8 cellular contexts compared by ENCODE assay signal in genomic region chr9:88387035-88387732, GRCh38. TPM values are rescaled to one million over a fixed set of nuclear protein-coding genes. Genes with fewer than 3 reads are reported as not detected.
DNase-seq lines count a peak whose midpoint lies in the region; ATAC-seq and TF ChIP-seq lines count a peak whose summit lies in the region.

No MANE protein-coding gene starts in this region.

- H3K27ac Mint-ChIP-seq in activated CD4-positive, alpha-beta T cell treated with anti-CD3 and anti-CD28 coated beads for 36 hours = peak overlapping the region; percentile 89

- TF ChIP-seq CTCF in body of pancreas (IDR thresholded peaks at IDR 0.05) (no peak), smooth muscle cell (IDR thresholded peaks at IDR 0.05; ENCODE audit: borderline replicate concordance, insufficient read depth, poor library complexity, severe bottlenecking) (no peak)

- H3K4me1 Mint-ChIP-seq in activated CD4-positive, alpha-beta T cell treated with anti-CD3 and anti-CD28 coated beads for 36 hours = peaks cover 32% of the 10 kb centered on the region

- H4K20me1 ChIP-seq in smooth muscle cell (ENCODE audit: low read depth) = peaks cover 25% of the 10 kb centered on the region

- no peaks in the 10 kb centered on the region for H3K9me3 Mint-ChIP-seq in activated CD4-positive, alpha-beta T cell treated with anti-CD3 and anti-CD28 coated beads for 36 hours (ENCODE audit: low read depth)

- 3 to 5% methylated on average over 17 to 19 of the region's 19 CpGs for WGBS in body of pancreas, 2 donors
- WGBS in smooth muscle cell (ENCODE audit: low lambda C conversion rate) = 11% methylated on average over 19 of the region's 19 CpGs

- peaks cover 10% of the 10 kb centered on the region for H3K36me3 Mint-ChIP-seq in activated CD4-positive, alpha-beta T cell treated with anti-CD3 and anti-CD28 coated beads for 36 hours (ENCODE audit: low read depth)

- peak overlapping the region; percentile 82 for H3K4me3 Mint-ChIP-seq in activated CD4-positive, alpha-beta T cell treated with anti-CD3 and anti-CD28 coated beads for 36 hours

- no peaks in the 10 kb centered on the region for H3K27me3 Mint-ChIP-seq in activated CD4-positive, alpha-beta T cell treated with anti-CD3 and anti-CD28 coated beads for 36 hours

- H2AFZ ChIP-seq in smooth muscle cell (ENCODE audit: low read depth) = peak overlapping the region; percentile 95

- peak overlapping the region; percentile 98 for H3K4me2 ChIP-seq in smooth muscle cell

- peaks cover 32% of the 10 kb centered on the region for H3K79me2 ChIP-seq in smooth muscle cell (ENCODE audit: low read depth)

- peak; percentile 24 for ATAC-seq in activated CD4-positive, alpha-beta T cell treated with anti-CD3 and anti-CD28 coated beads for 36 hours
- ATAC-seq in body of pancreas = peak; percentile 19
- ATAC-seq in HG02798 (IDR thresholded peaks at IDR 0.05; ENCODE audit: poor library complexity, unreplicated experiment) = no peak

- POLR2A ChIA-PET in activated CD4-positive, alpha-beta T cell treated with anti-CD3 and anti-CD28 coated beads for 36 hours (lab: Charles Lee) = no interaction called here

- DNase-seq in activated CD4-positive, alpha-beta T cell treated with anti-CD3 and anti-CD28 coated beads for 36 hours = peak; percentile 49
- no peak for DNase-seq in activated CD4-positive, alpha-beta T cell treated with anti-CD3 and anti-CD28 coated beads, Interleukin-2, amount 50 U/mL, for 1 hour
- DNase-seq in NCI-H526 treated with DMSO at 0.1 percent for 48 hours (lab: John Stamatoyannopoulos, UW) (peak; percentile 12), body of pancreas (peak; percentile 55 to 66 (median 64)), iPS-NIHi7 (ENCODE audit: extremely low spot score) (peak; percentile 34), smooth muscle cell (lab: John Stamatoyannopoulos, UW; ENCODE audit: unreplicated experiment) (no peak), NCI-H524 (lab: John Stamatoyannopoulos, UW) (no peak)

- CTCF ChIA-PET in activated CD4-positive, alpha-beta T cell treated with anti-CD3 and anti-CD28 coated beads for 36 hours (lab: Charles Lee) = interaction anchor here (0.9 to 1.0 kb wide), 2 partner anchors 36 to 413 kb away, joined by 3 read pairs; partner anchors contain the start of gene CDK20

- peak overlapping the region; percentile 87 to 97 (median 94) for H3K27ac ChIP-seq in body of pancreas
- H3K27ac ChIP-seq in smooth muscle cell (ENCODE audit: low read depth) = peak overlapping the region; percentile 88

- no peak for TF ChIP-seq POLR2A in body of pancreas (IDR thresholded peaks at IDR 0.05)

- intact Hi-C loops in activated CD4-positive, alpha-beta T cell treated with anti-CD3 and anti-CD28 coated beads for 36 hours (cut with DNase I, micrococcal nuclease) = loop anchor here (1.0 to 10.0 kb wide), 4 partner anchors 75 to 282 kb away; no protein-coding TSS in a partner anchor
- intact Hi-C loops in body of pancreas (cut with DNase I) = no loop called here

- no peaks in the 10 kb centered on the region for H3F3A ChIP-seq in smooth muscle cell (ENCODE audit: low read depth)

- no peaks in the 10 kb centered on the region for H3K27me3 ChIP-seq in body of pancreas
- no peaks in the 10 kb centered on the region for H3K27me3 ChIP-seq in smooth muscle cell (ENCODE audit: low read depth)

- no peaks in the 10 kb centered on the region for H3K36me3 ChIP-seq in body of pancreas (replicated peaks in 1 of 2; ENCODE audit: insufficient read depth in 1 of 2, low read depth in 2 of 2)
- no peaks in the 10 kb centered on the region for H3K36me3 ChIP-seq in smooth muscle cell (ENCODE audit: low read depth)

- peak overlapping the region; percentile 83 for H3K9ac ChIP-seq in smooth muscle cell (ENCODE audit: low read depth)

- H3K9me3 ChIP-seq in body of pancreas (no peaks in the 10 kb centered on the region), smooth muscle cell (replicated peaks; ENCODE audit: low read depth) (no peaks in the 10 kb centered on the region)

- peak overlapping the region; percentile 21 to 30 for H3K4me3 ChIP-seq in body of pancreas
- peak overlapping the region; percentile 97 for H3K4me3 ChIP-seq in smooth muscle cell

- H3K4me1 ChIP-seq in body of pancreas = peaks cover 25% of the 10 kb centered on the region
- peaks cover 18% of the 10 kb centered on the region for H3K4me1 ChIP-seq in smooth muscle cell (ENCODE audit: low read depth)

RNA-seq across cellular contexts. Expression of gene SPIN1, which starts 1.1 kb away (rescaled TPM):
- 10 to 100 TPM; 17.9 to 22.1 TPM for total RNA-seq in activated CD4-positive, alpha-beta T cell treated with anti-CD3 and anti-CD28 coated beads for 36 hours
- 10 to 100 TPM; 21.8 to 42.8 TPM for total RNA-seq in body of pancreas
- total RNA-seq in smooth muscle cell = 122 and 129 TPM in 2 replicates
- 56.4 and 60.0 TPM in 2 replicates for polyA plus RNA-seq in smooth muscle cell

Comparison
In these comparisons a context has a peak if more than half of its experiments do, and no peak if none do; other contexts are left out.
1. DNase-seq: peak in activated CD4-positive, alpha-beta T cell treated with anti-CD3 and anti-CD28 coated beads for 36 hours (single experiment), NCI-H526 treated with DMSO at 0.1 percent for 48 hours (single experiment), body of pancreas (4 of 4) and iPS-NIHi7 (single experiment); none in activated CD4-positive, alpha-beta T cell treated with anti-CD3 and anti-CD28 coated beads, Interleukin-2, amount 50 U/mL, for 1 hour (single experiment), smooth muscle cell (single experiment) and NCI-H524 (0 of 2).